Comparison of ENCODE assay signal across 17 cellular contexts in genomic region chr11:1304376-1304775, GRCh38. TPM values are rescaled to one million over a fixed set of nuclear protein-coding genes. Genes with fewer than 3 reads are reported as not detected.
DNase-seq lines count a peak whose midpoint lies in the region; ATAC-seq and TF ChIP-seq lines count a peak whose summit lies in the region.
"Had no signal": no experiment of that assay in that cellular context is flagged by ENCODE, and none has a peak within 500 bp of the region (broad histone marks: within the 10 kb centered on the region; RNA-seq: fewer than 3 reads in every experiment).

No MANE protein-coding gene starts in this region.

- no peaks in the 10 kb centered on the region for H3F3A ChIP-seq in MM.1S (ENCODE audit: insufficient read depth, low read length)

- H3K4me1 ChIP-seq in vagina, result peaks cover 94% of the 10 kb centered on the region
- H3K4me1 ChIP-seq in MM.1S (ENCODE audit: low read length), result no peaks in the 10 kb centered on the region

- H3K27me3 Mint-ChIP-seq in stimulated activated naive CD8-positive, alpha-beta T cell treated with anti-CD3 and anti-CD28 coated beads, Interleukin-15, Interleukin-2, amounts not matched to agents 100 ng/mL and 50 ng/mL, for 24 hours, result no peaks in the 10 kb centered on the region
- no peaks in the 10 kb centered on the region for H3K27me3 Mint-ChIP-seq in stimulated activated naive CD8-positive, alpha-beta T cell treated with anti-CD3 and anti-CD28 coated beads, Interleukin-15, amount 100 ng/mL, for 72 hours
- no peaks in the 10 kb centered on the region for H3K27me3 Mint-ChIP-seq in neural crest cell (ENCODE audit: low read depth)

- no peak overlapping the region for H3K9ac ChIP-seq in MM.1S (ENCODE audit: low read length)

- H3K27ac ChIP-seq in epithelial cell of prostate (peak overlapping the region; percentile 77), vagina (peak overlapping the region; percentile 63), MM.1S (ENCODE audit: low read length) (no peak overlapping the region)

- H3K9me3 Mint-ChIP-seq in stimulated activated naive CD8-positive, alpha-beta T cell treated with anti-CD3 and anti-CD28 coated beads, Interleukin-15, Interleukin-2, amounts not matched to agents 100 ng/mL and 50 ng/mL, for 24 hours, result no peaks in the 10 kb centered on the region
- no peaks in the 10 kb centered on the region for H3K9me3 Mint-ChIP-seq in stimulated activated naive CD8-positive, alpha-beta T cell treated with anti-CD3 and anti-CD28 coated beads, Interleukin-15, amount 100 ng/mL, for 72 hours
- H3K9me3 Mint-ChIP-seq in neural crest cell, result no peaks in the 10 kb centered on the region
- H3K9me3 Mint-ChIP-seq: activated T-cell treated with anti-CD3 and anti-CD28 coated beads, Interleukin-2, amount 50 U/mL, for 72 hours had no signal

- peaks cover 10% of the 10 kb centered on the region for H3K36me3 Mint-ChIP-seq in stimulated activated naive CD8-positive, alpha-beta T cell treated with anti-CD3 and anti-CD28 coated beads, Interleukin-15, Interleukin-2, amounts not matched to agents 100 ng/mL and 50 ng/mL, for 24 hours (ENCODE audit: low read depth)
- no peaks in the 10 kb centered on the region for H3K36me3 Mint-ChIP-seq in neural crest cell (ENCODE audit: low read depth)

- intact Hi-C loops in vagina (cut with DNase I), result loop anchor here (10.0 kb wide), 1 partner anchor 210 kb away; no protein-coding TSS in a partner anchor

- H3K79me2 ChIP-seq in MM.1S (ENCODE audit: low read length), result peaks cover 95% of the 10 kb centered on the region

- ATAC-seq in stimulated activated naive CD8-positive, alpha-beta T cell treated with anti-CD3 and anti-CD28 coated beads, Interleukin-15, amount 100 ng/mL, for 72 hours, result no peak
- ATAC-seq: activated T-cell treated with anti-CD3 and anti-CD28 coated beads, Interleukin-2, amount 50 U/mL, for 72 hours; HCT116 had no signal

- peak overlapping the region; percentile 8 for H3K27ac Mint-ChIP-seq in stimulated activated naive CD8-positive, alpha-beta T cell treated with anti-CD3 and anti-CD28 coated beads, Interleukin-15, Interleukin-2, amounts not matched to agents 100 ng/mL and 50 ng/mL, for 24 hours
- no peak overlapping the region for H3K27ac Mint-ChIP-seq in stimulated activated naive CD8-positive, alpha-beta T cell treated with anti-CD3 and anti-CD28 coated beads, Interleukin-15, amount 100 ng/mL, for 72 hours
- peak overlapping the region; percentile 72 for H3K27ac Mint-ChIP-seq in neural crest cell (ENCODE audit: unreplicated experiment)
- H3K27ac Mint-ChIP-seq: activated T-cell treated with anti-CD3 and anti-CD28 coated beads, Interleukin-2, amount 50 U/mL, for 72 hours had no signal

- H3K9me2 ChIP-seq in MM.1S (replicated peaks; ENCODE audit: insufficient read depth, low read length), result no peaks in the 10 kb centered on the region

- TF ChIP-seq CTCF in neural crest cell (conservative IDR thresholded peaks at IDR 0.05), result no peak
- no peak for TF ChIP-seq CTCF in vagina (IDR thresholded peaks at IDR 0.05)
- TF ChIP-seq CTCF in MM.1S (IDR thresholded peaks at IDR 0.05; ENCODE audit: low read length), result no peak

- no peaks in the 10 kb centered on the region for H3K9me3 ChIP-seq in vagina
- H3K9me3 ChIP-seq in MM.1S (replicated peaks; ENCODE audit: insufficient read depth, low read length), result no peaks in the 10 kb centered on the region
- H3K9me3 ChIP-seq: neutrophil, thyroid gland had no signal

- H3K4me3 Mint-ChIP-seq in stimulated activated naive CD8-positive, alpha-beta T cell treated with anti-CD3 and anti-CD28 coated beads, Interleukin-15, Interleukin-2, amounts not matched to agents 100 ng/mL and 50 ng/mL, for 24 hours, result no peak overlapping the region
- H3K4me3 Mint-ChIP-seq in stimulated activated naive CD8-positive, alpha-beta T cell treated with anti-CD3 and anti-CD28 coated beads, Interleukin-15, amount 100 ng/mL, for 72 hours, result no peak overlapping the region
- peak overlapping the region; percentile 66 for H3K4me3 Mint-ChIP-seq in neural crest cell
- H3K4me3 Mint-ChIP-seq: activated T-cell treated with anti-CD3 and anti-CD28 coated beads, Interleukin-2, amount 50 U/mL, for 72 hours had no signal

- peaks cover 0 to 7% of the 10 kb centered on the region in 2 donors for H3K36me3 ChIP-seq in vagina
- H3K36me3 ChIP-seq in MM.1S (replicated peaks; ENCODE audit: insufficient read depth, low read length), result no peaks in the 10 kb centered on the region
- H3K36me3 ChIP-seq: thyroid gland had no signal

- DNase-seq in stimulated activated naive CD8-positive, alpha-beta T cell treated with anti-CD3 and anti-CD28 coated beads, Interleukin-15, amount 100 ng/mL, for 72 hours, result no peak
- DNase-seq in epithelial cell of prostate (ENCODE audit: low read depth, low spot score) (no peak), neural crest cell (ENCODE audit: low read depth, low spot score) (no peak), vagina (ENCODE audit: extremely low spot score in 2 of 2) (peak in 1 of 2 donors; percentile 76), DMS 273 (lab: John Stamatoyannopoulos, UW; ENCODE audit: unreplicated experiment) (no peak), MM.1S (no peak), NCI-H2227 treated with DMSO at 0.1 percent for 48 hours (lab: John Stamatoyannopoulos, UW) (no peak)
- DNase-seq: activated T-cell treated with anti-CD3 and anti-CD28 coated beads, Interleukin-2, amount 50 U/mL, for 72 hours; AML-193; central memory CD4-positive, alpha-beta T cell; hippocampal formation; NCI-H1092; T1000 had no signal

- H3K27me3 ChIP-seq in vagina (no peaks in the 10 kb centered on the region), MM.1S (replicated peaks; ENCODE audit: insufficient read depth, low read length) (no peaks in the 10 kb centered on the region)
- H3K27me3 ChIP-seq: neutrophil, thyroid gland had no signal

- peaks cover 36% of the 10 kb centered on the region for H3K4me1 Mint-ChIP-seq in stimulated activated naive CD8-positive, alpha-beta T cell treated with anti-CD3 and anti-CD28 coated beads, Interleukin-15, Interleukin-2, amounts not matched to agents 100 ng/mL and 50 ng/mL, for 24 hours (ENCODE audit: low read depth)
- H3K4me1 Mint-ChIP-seq in stimulated activated naive CD8-positive, alpha-beta T cell treated with anti-CD3 and anti-CD28 coated beads, Interleukin-15, amount 100 ng/mL, for 72 hours, result peaks cover 62% of the 10 kb centered on the region
- peaks cover 24% of the 10 kb centered on the region for H3K4me1 Mint-ChIP-seq in neural crest cell

- H4K20me1 ChIP-seq in MM.1S (ENCODE audit: insufficient read depth, low read length), result no peaks in the 10 kb centered on the region

- no peak overlapping the region for H2AFZ ChIP-seq in MM.1S (ENCODE audit: low read length)

- H3K4me3 ChIP-seq in vagina (no peak overlapping the region), MM.1S (ENCODE audit: low read length) (no peak overlapping the region)
- H3K4me3 ChIP-seq: thyroid gland had no signal

- TF ChIP-seq POLR2A in vagina (IDR thresholded peaks at IDR 0.05), result no peak

- no peak overlapping the region for H3K4me2 ChIP-seq in MM.1S (ENCODE audit: low read depth, low read length)

RNA-seq across cellular contexts. Expression of gene TOLLIP, which starts 5.1 kb away (rescaled TPM):
- total RNA-seq in neural crest cell, result 38.0 and 40.3 TPM in 2 replicates
- total RNA-seq in vagina, result 52.5 TPM

Comparison
In these comparisons a context has a peak if more than half of its experiments do, and no peak if none do; other contexts are left out.
1. H3K27ac Mint-ChIP-seq: peak in stimulated activated naive CD8-positive, alpha-beta T cell treated with anti-CD3 and anti-CD28 coated beads, Interleukin-15, Interleukin-2, amounts not matched to agents 100 ng/mL and 50 ng/mL, for 24 hours (single experiment) and neural crest cell (single experiment); none in stimulated activated naive CD8-positive, alpha-beta T cell treated with anti-CD3 and anti-CD28 coated beads, Interleukin-15, amount 100 ng/mL, for 72 hours (0 of 2).